ENCODE assay signal across 1 cellular context in genomic region chr3:57228734-57229505, GRCh38.
A peak's percentile ranks its signal among the peaks of the same experiment; 100 is the strongest.
TF ChIP-seq lines count a peak whose summit lies in the region.

No MANE protein-coding gene starts in this region.

TF ChIP-seq in HEK293, 187 proteins besides CTCF, POLR2A, EP300 and RAD21 (continued from another document):
- no peak for TF ChIP-seq ZBTB49 (tag by site-specific recombination; IDR thresholded peaks at IDR 0.05; ENCODE audit: low read depth)
- no peak for TF ChIP-seq ZNF202 (tag by site-specific recombination; IDR thresholded peaks at IDR 0.05; ENCODE audit: borderline replicate concordance)
- TF ChIP-seq PRDM6 (tag by site-specific recombination; IDR thresholded peaks at IDR 0.05), result peak; percentile 92
- TF ChIP-seq ZNF791 (tag by site-specific recombination; IDR thresholded peaks at IDR 0.05), result no peak
- TF ChIP-seq ZNF23 (tag by site-specific recombination; IDR thresholded peaks at IDR 0.05; ENCODE audit: borderline replicate concordance), result no peak
- no peak for TF ChIP-seq ZFP3 (tag by site-specific recombination; IDR thresholded peaks at IDR 0.05; ENCODE audit: low read depth)
- no peak for TF ChIP-seq IKZF3 (tag by site-specific recombination; IDR thresholded peaks at IDR 0.05)
- no peak for TF ChIP-seq RBAK (tag by site-specific recombination; IDR thresholded peaks at IDR 0.05)
- no peak for TF ChIP-seq ZNF529 (tag by site-specific recombination; IDR thresholded peaks at IDR 0.05; ENCODE audit: insufficient replicate concordance)
- TF ChIP-seq ZNF404 (tag by site-specific recombination; IDR thresholded peaks at IDR 0.05), result no peak
- 0 out of 2 replicates have a peak, but pooled peaks have one; percentile 33 for TF ChIP-seq ZNF366 (tag by site-specific recombination; conservative IDR thresholded peaks at IDR 0.05)
- TF ChIP-seq ZNF747 (tag by site-specific recombination; IDR thresholded peaks at IDR 0.05), result no peak
- TF ChIP-seq ZNF146 (tag by site-specific recombination; IDR thresholded peaks at IDR 0.05), result no peak
- no peak for TF ChIP-seq BCL11B (tag by site-specific recombination; IDR thresholded peaks at IDR 0.05; ENCODE audit: low read depth)
- no peak for TF ChIP-seq ZNF768 (tag by site-specific recombination; IDR thresholded peaks at IDR 0.05)
- TF ChIP-seq ZNF530 (tag by site-specific recombination; IDR thresholded peaks at IDR 0.05; ENCODE audit: low read depth), result no peak
- TF ChIP-seq SP3 (tag by site-specific recombination; IDR thresholded peaks at IDR 0.05), result no peak
- peak; percentile 66 for TF ChIP-seq ZXDB (tag by site-specific recombination; IDR thresholded peaks at IDR 0.05)
- no peak for TF ChIP-seq MYNN (tag by site-specific recombination; IDR thresholded peaks at IDR 0.05; ENCODE audit: borderline replicate concordance)
- no peak for TF ChIP-seq KLF17 (tag by site-specific recombination; IDR thresholded peaks at IDR 0.05)
- TF ChIP-seq ZNF175 (tag by site-specific recombination; IDR thresholded peaks at IDR 0.05), result no peak
- TF ChIP-seq ZNF560 (tag by site-specific recombination; IDR thresholded peaks at IDR 0.05; ENCODE audit: borderline replicate concordance), result no peak
- no peak for TF ChIP-seq ZSCAN4 (tag by site-specific recombination; IDR thresholded peaks at IDR 0.05)
- TF ChIP-seq PRDM4 (tag by site-specific recombination; IDR thresholded peaks at IDR 0.05), result peak; percentile 79
- no peak for TF ChIP-seq ZNF518A (tag by site-specific recombination; conservative IDR thresholded peaks at IDR 0.05; ENCODE audit: low read depth)
- no peak for TF ChIP-seq ZNF132 (tag by site-specific recombination; IDR thresholded peaks at IDR 0.05; ENCODE audit: borderline replicate concordance)
- no peak for TF ChIP-seq SALL2 (tag by site-specific recombination; IDR thresholded peaks at IDR 0.05; ENCODE audit: borderline replicate concordance)
- no peak for TF ChIP-seq ZNF37A (tag by site-specific recombination; IDR thresholded peaks at IDR 0.05)
- TF ChIP-seq MEIS1 (CRISPR knock-in tag; IDR thresholded peaks at IDR 0.05; ENCODE audit: borderline replicate concordance), result no peak
- no peak for TF ChIP-seq ZNF138 (tag by site-specific recombination; IDR thresholded peaks at IDR 0.05; ENCODE audit: borderline replicate concordance)
- TF ChIP-seq ZSCAN16 (tag by site-specific recombination; IDR thresholded peaks at IDR 0.05), result no peak
- TF ChIP-seq REST (tag by site-specific recombination; IDR thresholded peaks at IDR 0.05), result no peak
- no peak for TF ChIP-seq ZNF549 (tag by site-specific recombination; IDR thresholded peaks at IDR 0.05)
- TF ChIP-seq ZNF433 (tag by site-specific recombination; IDR thresholded peaks at IDR 0.05; ENCODE audit: low read depth), result no peak
- TF ChIP-seq FEZF1 (tag by site-specific recombination; IDR thresholded peaks at IDR 0.05), result peak; percentile 72
- TF ChIP-seq ZNF660 (tag by site-specific recombination; IDR thresholded peaks at IDR 0.05), result no peak
